1 cellular context compared by ENCODE assay signal in genomic region chr17:27446569-27447301, GRCh38.
TF ChIP-seq lines count a peak whose summit lies in the region.

No MANE protein-coding gene starts in this region.

TF ChIP-seq in HEK293, 187 proteins besides CTCF, POLR2A, EP300 and RAD21 (continued from another document and continues in another):
- TF ChIP-seq ZBTB11 (tag by site-specific recombination; conservative IDR thresholded peaks at IDR 0.05; ENCODE audit: low read depth) (no peak), ZNF580 (tag by site-specific recombination; IDR thresholded peaks at IDR 0.05) (no peak), ZNF513 (tag by site-specific recombination; IDR thresholded peaks at IDR 0.05) (no peak), KLF16 (tag by site-specific recombination; IDR thresholded peaks at IDR 0.05) (no peak), ZNF510 (tag by site-specific recombination; IDR thresholded peaks at IDR 0.05; ENCODE audit: insufficient replicate concordance) (no peak), ZNF830 (tag by site-specific recombination; IDR thresholded peaks at IDR 0.05; ENCODE audit: low read depth) (no peak), ZNF777 (tag by site-specific recombination; IDR thresholded peaks at IDR 0.05; ENCODE audit: borderline replicate concordance) (no peak), ZNF433 (tag by site-specific recombination; IDR thresholded peaks at IDR 0.05; ENCODE audit: low read depth) (no peak), ZNF266 (tag by site-specific recombination; IDR thresholded peaks at IDR 0.05; ENCODE audit: low read depth) (no peak), ZNF16 (tag by site-specific recombination; IDR thresholded peaks at IDR 0.05; ENCODE audit: low read depth) (no peak), ZNF776 (tag by site-specific recombination; IDR thresholded peaks at IDR 0.05; ENCODE audit: borderline replicate concordance) (no peak), ZNF350 (tag by site-specific recombination; IDR thresholded peaks at IDR 0.05) (no peak), ZBTB17 (tag by site-specific recombination; IDR thresholded peaks at IDR 0.05) (no peak), ZNF488 (tag by site-specific recombination; IDR thresholded peaks at IDR 0.05) (no peak), ZNF37A (tag by site-specific recombination; IDR thresholded peaks at IDR 0.05) (no peak), GLIS1 (tag by site-specific recombination; IDR thresholded peaks at IDR 0.05) (no peak), HOXA7 (CRISPR knock-in tag; IDR thresholded peaks at IDR 0.05; ENCODE audit: borderline replicate concordance) (no peak), ELK4 (IDR thresholded peaks at IDR 0.05; ENCODE audit: borderline replicate concordance, low read depth, low read length) (no peak), ZNF791 (tag by site-specific recombination; IDR thresholded peaks at IDR 0.05) (no peak), ATF2 (tag by site-specific recombination; IDR thresholded peaks at IDR 0.05; ENCODE audit: low read depth) (peak; percentile 94), ZNF19 (tag by site-specific recombination; IDR thresholded peaks at IDR 0.05; ENCODE audit: low read depth) (no peak), YY1 (tag by site-specific recombination; IDR thresholded peaks at IDR 0.05) (no peak), ZNF341 (tag by site-specific recombination; IDR thresholded peaks at IDR 0.05; ENCODE audit: low read depth) (no peak), TSHZ1 (tag by site-specific recombination; IDR thresholded peaks at IDR 0.05; ENCODE audit: borderline replicate concordance) (no peak), TRIM28 (IDR thresholded peaks at IDR 0.05; ENCODE audit: borderline replicate concordance, low read length) (peak; percentile 64; the same call in 1 of the 2 replicates), ZFP41 (tag by site-specific recombination; IDR thresholded peaks at IDR 0.05; ENCODE audit: borderline replicate concordance) (no peak), GLI4 (tag by site-specific recombination; IDR thresholded peaks at IDR 0.05) (no peak), ZNF785 (tag by site-specific recombination; IDR thresholded peaks at IDR 0.05) (no peak), SP2 (tag by site-specific recombination; IDR thresholded peaks at IDR 0.05) (no peak), ZSCAN5A (tag by site-specific recombination; IDR thresholded peaks at IDR 0.05) (no peak), ZNF561 (tag by site-specific recombination; IDR thresholded peaks at IDR 0.05; ENCODE audit: borderline replicate concordance) (no peak), SP7 (tag by site-specific recombination; IDR thresholded peaks at IDR 0.05) (peak; percentile 51; the same call in 1 of the 2 replicates), MEIS1 (CRISPR knock-in tag; IDR thresholded peaks at IDR 0.05; ENCODE audit: borderline replicate concordance) (no peak), HOXC10 (CRISPR knock-in tag; IDR thresholded peaks at IDR 0.05) (no peak), ZNF707 (tag by site-specific recombination; IDR thresholded peaks at IDR 0.05) (no peak), MYNN (tag by site-specific recombination; IDR thresholded peaks at IDR 0.05; ENCODE audit: borderline replicate concordance) (no peak), MZF1 (tag by site-specific recombination; IDR thresholded peaks at IDR 0.05; ENCODE audit: borderline replicate concordance) (no peak), ZNF701 (tag by site-specific recombination; IDR thresholded peaks at IDR 0.05) (no peak)
- TF ChIP-seq, protein P1, sequence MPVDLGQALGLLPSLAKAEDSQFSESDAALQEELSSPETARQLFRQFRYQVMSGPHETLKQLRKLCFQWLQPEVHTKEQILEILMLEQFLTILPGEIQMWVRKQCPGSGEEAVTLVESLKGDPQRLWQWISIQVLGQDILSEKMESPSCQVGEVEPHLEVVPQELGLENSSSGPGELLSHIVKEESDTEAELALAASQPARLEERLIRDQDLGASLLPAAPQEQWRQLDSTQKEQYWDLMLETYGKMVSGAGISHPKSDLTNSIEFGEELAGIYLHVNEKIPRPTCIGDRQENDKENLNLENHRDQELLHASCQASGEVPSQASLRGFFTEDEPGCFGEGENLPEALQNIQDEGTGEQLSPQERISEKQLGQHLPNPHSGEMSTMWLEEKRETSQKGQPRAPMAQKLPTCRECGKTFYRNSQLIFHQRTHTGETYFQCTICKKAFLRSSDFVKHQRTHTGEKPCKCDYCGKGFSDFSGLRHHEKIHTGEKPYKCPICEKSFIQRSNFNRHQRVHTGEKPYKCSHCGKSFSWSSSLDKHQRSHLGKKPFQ (tag by site-specific recombination; IDR thresholded peaks at IDR 0.05): no peak
- TF ChIP-seq, protein P2, sequence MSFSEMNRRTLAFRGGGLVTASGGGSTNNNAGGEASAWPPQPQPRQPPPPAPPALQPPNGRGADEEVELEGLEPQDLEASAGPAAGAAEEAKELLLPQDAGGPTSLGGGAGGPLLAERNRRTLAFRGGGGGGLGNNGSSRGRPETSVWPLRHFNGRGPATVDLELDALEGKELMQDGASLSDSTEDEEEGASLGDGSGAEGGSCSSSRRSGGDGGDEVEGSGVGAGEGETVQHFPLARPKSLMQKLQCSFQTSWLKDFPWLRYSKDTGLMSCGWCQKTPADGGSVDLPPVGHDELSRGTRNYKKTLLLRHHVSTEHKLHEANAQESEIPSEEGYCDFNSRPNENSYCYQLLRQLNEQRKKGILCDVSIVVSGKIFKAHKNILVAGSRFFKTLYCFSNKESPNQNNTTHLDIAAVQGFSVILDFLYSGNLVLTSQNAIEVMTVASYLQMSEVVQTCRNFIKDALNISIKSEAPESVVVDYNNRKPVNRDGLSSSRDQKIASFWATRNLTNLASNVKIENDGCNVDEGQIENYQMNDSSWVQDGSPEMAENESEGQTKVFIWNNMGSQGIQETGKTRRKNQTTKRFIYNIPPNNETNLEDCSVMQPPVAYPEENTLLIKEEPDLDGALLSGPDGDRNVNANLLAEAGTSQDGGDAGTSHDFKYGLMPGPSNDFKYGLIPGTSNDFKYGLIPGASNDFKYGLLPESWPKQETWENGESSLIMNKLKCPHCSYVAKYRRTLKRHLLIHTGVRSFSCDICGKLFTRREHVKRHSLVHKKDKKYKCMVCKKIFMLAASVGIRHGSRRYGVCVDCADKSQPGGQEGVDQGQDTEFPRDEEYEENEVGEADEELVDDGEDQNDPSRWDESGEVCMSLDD (tag by site-specific recombination; IDR thresholded peaks at IDR 0.05): no peak
